18 cellular contexts compared by ENCODE assay signal in the genomic region with DNA sequence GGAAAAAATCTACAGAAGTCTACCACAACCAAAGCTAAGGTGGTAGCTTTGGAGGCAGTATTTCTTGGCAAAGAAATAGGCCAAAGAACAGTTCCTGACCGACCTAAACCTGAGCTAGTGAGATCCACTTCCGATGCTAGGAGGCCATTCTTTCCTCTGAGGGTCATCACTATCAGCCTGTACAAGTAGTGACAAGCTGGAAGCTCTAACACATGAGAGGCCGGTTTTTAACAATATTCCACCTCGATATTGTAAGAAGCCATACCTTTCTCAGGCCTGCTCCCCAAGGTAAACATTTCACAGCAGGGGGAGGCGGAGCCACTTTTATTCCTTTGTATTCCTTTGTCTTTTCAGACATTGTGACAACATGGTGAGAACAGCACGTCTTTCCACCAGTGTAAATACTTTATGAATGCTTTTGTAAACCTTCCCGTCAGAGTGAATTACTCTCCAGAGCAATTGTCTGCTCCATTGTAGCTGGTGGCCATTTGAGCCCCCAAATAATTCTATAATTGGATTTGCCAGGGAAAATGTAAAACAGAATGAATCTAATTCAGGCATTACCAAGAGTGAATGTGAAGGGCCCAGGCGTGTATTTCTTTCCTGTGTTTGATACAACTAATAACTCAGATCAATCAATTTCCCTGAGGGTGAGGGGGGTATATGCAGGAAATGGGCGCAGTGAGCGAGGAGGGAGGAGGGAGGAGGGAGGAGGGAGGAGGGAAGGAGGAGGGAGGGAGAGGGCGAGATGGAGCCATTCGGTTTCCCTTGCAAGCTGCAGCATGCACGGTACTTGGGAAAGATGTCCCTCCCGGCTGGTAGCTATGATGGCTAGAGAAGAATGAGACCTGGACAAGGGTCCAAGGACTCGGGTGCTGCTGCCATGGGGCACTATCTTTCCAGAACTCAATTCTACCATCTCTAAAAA.
A peak's percentile ranks its signal among the peaks of the same experiment; 100 is the strongest.
DNase-seq lines count a peak whose midpoint lies in the region; ATAC-seq and TF ChIP-seq lines count a peak whose summit lies in the region.
"Had no signal": no experiment of that assay in that cellular context is flagged by ENCODE, and none has a peak within 500 bp of the region (broad histone marks: within the 10 kb centered on the region; RNA-seq: fewer than 3 reads in every experiment).

No MANE protein-coding gene starts in this region.

- H3K4me3 Mint-ChIP-seq in T-cell = no peak overlapping the region
- H3K4me3 Mint-ChIP-seq: activated T-helper 17 cell treated with anti-CD3 and anti-CD28 coated beads, Interleukin-2, amount 50 U/mL, for 72 hours; nephron; stimulated activated memory B cell treated with anti-CD40 and anti-IgM and Interleukin-4, amounts not matched to agents 10 μg/mL and 1 μg/mL and 100 μg/mL, for 72 hours had no signal

- no peaks in the 10 kb centered on the region for H3K27me3 ChIP-seq in SK-N-SH (ENCODE audit: insufficient read depth)
- no peaks in the 10 kb centered on the region for H3K27me3 ChIP-seq in adrenal gland
- H3K27me3 ChIP-seq in right atrium auricular region = no peaks in the 10 kb centered on the region
- no peaks in the 10 kb centered on the region for H3K27me3 ChIP-seq in vagina
- H3K27me3 ChIP-seq: MG63, sigmoid colon had no signal

- no peak for ATAC-seq in SK-N-SH treated with all-trans-retinoic acid at 6 μM for 48 hours
- no peak for ATAC-seq in T-cell (replicated peaks in 1 of 4)
- ATAC-seq: activated T-helper 17 cell treated with anti-CD3 and anti-CD28 coated beads, Interleukin-2, amount 50 U/mL, for 72 hours; GM12878; stimulated activated memory B cell treated with anti-CD40 and anti-IgM and Interleukin-4, amounts not matched to agents 10 μg/mL and 1 μg/mL and 100 μg/mL, for 72 hours had no signal

- POLR2A ChIA-PET in SK-N-SH (lab: Yijun Ruan, JAX) = no interaction called here
- POLR2A ChIA-PET in T-cell (lab: Charles Lee) = no interaction called here

- no peak for TF ChIP-seq RAD21 in SK-N-SH (IDR thresholded peaks at IDR 0.05; ENCODE audit: low read length)

- peaks cover 0 to 45% of the 10 kb centered on the region in 2 experiments; a peak in 2 of 4 replicates for H3K4me1 ChIP-seq in SK-N-SH (ENCODE audit: control insufficient read depth in 1 of 2, insufficient read depth in 2 of 2, low read depth in 1 of 2, low read length in 1 of 2)
- H3K4me1 ChIP-seq in adrenal gland (replicated peaks in 1 of 2) = peaks cover 0 to 9% of the 10 kb centered on the region in 2 donors
- H3K4me1 ChIP-seq in right atrium auricular region = peaks cover 0 to 23% of the 10 kb centered on the region in 2 donors
- no peaks in the 10 kb centered on the region for H3K4me1 ChIP-seq in vagina

- H3K9me2 ChIP-seq in SK-N-SH = no peaks in the 10 kb centered on the region

- no peaks in the 10 kb centered on the region for H4K20me1 ChIP-seq in SK-N-SH (ENCODE audit: insufficient read depth)

- H3K9me3 ChIP-seq in SK-N-SH (no peaks in the 10 kb centered on the region), adrenal gland (replicated peaks in 1 of 3) (no peaks in the 10 kb centered on the region), right atrium auricular region (no peaks in the 10 kb centered on the region), vagina (no peaks in the 10 kb centered on the region)
- H3K9me3 ChIP-seq: MG63, sigmoid colon had no signal

- no peaks in the 10 kb centered on the region for H3K27me3 Mint-ChIP-seq in T-cell
- H3K27me3 Mint-ChIP-seq: activated T-helper 17 cell treated with anti-CD3 and anti-CD28 coated beads, Interleukin-2, amount 50 U/mL, for 72 hours; stimulated activated memory B cell treated with anti-CD40 and anti-IgM and Interleukin-4, amounts not matched to agents 10 μg/mL and 1 μg/mL and 100 μg/mL, for 72 hours had no signal

- H3K27ac ChIP-seq in SK-N-SH (ENCODE audit: low read depth in 2 of 2, low read length in 1 of 2) (peak overlapping the region in 1 of 2 experiments; percentile 60; a peak in 2 of 4 replicates), epithelial cell of prostate (peak overlapping the region; percentile 87), adrenal gland (no peak overlapping the region), right atrium auricular region (no peak overlapping the region), vagina (no peak overlapping the region)
- H3K27ac ChIP-seq: C4-2B had no signal

- no peaks in the 10 kb centered on the region for H3K9me3 Mint-ChIP-seq in T-cell
- H3K9me3 Mint-ChIP-seq: activated T-helper 17 cell treated with anti-CD3 and anti-CD28 coated beads, Interleukin-2, amount 50 U/mL, for 72 hours; nephron; stimulated activated memory B cell treated with anti-CD40 and anti-IgM and Interleukin-4, amounts not matched to agents 10 μg/mL and 1 μg/mL and 100 μg/mL, for 72 hours had no signal

- H3K79me2 ChIP-seq in SK-N-SH (ENCODE audit: insufficient read depth) = no peaks in the 10 kb centered on the region

- H3K4me2 ChIP-seq in SK-N-SH = no peak overlapping the region

- peaks cover 18 to 41% of the 10 kb centered on the region in 2 experiments for H3K36me3 ChIP-seq in SK-N-SH (replicated peaks in 1 of 2; ENCODE audit: control insufficient read depth in 1 of 2, insufficient read depth in 2 of 2, low read length in 1 of 2)
- H3K36me3 ChIP-seq in adrenal gland (replicated peaks in 1 of 2) = peaks cover 0 to 12% of the 10 kb centered on the region in 2 donors
- peaks cover 12% of the 10 kb centered on the region for H3K36me3 ChIP-seq in right atrium auricular region
- H3K36me3 ChIP-seq in vagina = peaks cover 3 to 48% of the 10 kb centered on the region in 2 donors

- no peak for TF ChIP-seq EP300 in SK-N-SH (IDR thresholded peaks at IDR 0.05; ENCODE audit: borderline replicate concordance in 1 of 2, low read depth in 1 of 2, low read length in 1 of 2)

- no peak overlapping the region for H3K27ac Mint-ChIP-seq in T-cell
- H3K27ac Mint-ChIP-seq: activated T-helper 17 cell treated with anti-CD3 and anti-CD28 coated beads, Interleukin-2, amount 50 U/mL, for 72 hours; stimulated activated memory B cell treated with anti-CD40 and anti-IgM and Interleukin-4, amounts not matched to agents 10 μg/mL and 1 μg/mL and 100 μg/mL, for 72 hours had no signal

- CTCF ChIA-PET in SK-N-SH (lab: Yijun Ruan, JAX) (interaction anchor here (0.9 to 2.9 kb wide), 4 partner anchors 9 to 87 kb away, joined by 3 to 9 read pairs (median 4); no protein-coding TSS in a partner anchor), T-cell (lab: Charles Lee) (no interaction called here)

- peaks cover 74% of the 10 kb centered on the region for H3K36me3 Mint-ChIP-seq in T-cell

- H3K9ac ChIP-seq in SK-N-SH = no peak overlapping the region

- peaks cover 0 to 11% (median 0%) of the 10 kb centered on the region in 3 donors for H3K4me1 Mint-ChIP-seq in T-cell

- intact Hi-C loops in adrenal gland (cut with DNase I) = no loop called here
- intact Hi-C loops in vagina (cut with DNase I) = no loop called here

- H3F3A ChIP-seq in SK-N-SH (replicated peaks; ENCODE audit: insufficient read depth) = no peaks in the 10 kb centered on the region

- 86% methylated on average over 15 of the region's 15 CpGs for WGBS in SK-N-SH (ENCODE audit: low lambda C conversion rate)
- WGBS in adrenal gland, 4 donors = 91 to 93% (median 92%) methylated on average over 15 of the region's 15 CpGs

- TF ChIP-seq CTCF in SK-N-SH (IDR thresholded peaks at IDR 0.05) (no peak), adrenal gland (IDR thresholded peaks at IDR 0.05) (no peak), right atrium auricular region (IDR thresholded peaks at IDR 0.05) (no peak), vagina (IDR thresholded peaks at IDR 0.05) (no peak)

- DNase-seq in SK-N-SH (peak; percentile 46), NCI-H345 (lab: John Stamatoyannopoulos, UW) (peak; percentile 94), epithelial cell of prostate (ENCODE audit: low read depth, low spot score) (no peak), adrenal gland (no peak), T-cell (no peak), right atrium auricular region (ENCODE audit: low spot score) (no peak), vagina (ENCODE audit: extremely low spot score in 2 of 2) (no peak)
- DNase-seq: 8988T, anterior cingulate cortex, MG63, SIG-M5, sigmoid colon had no signal

- H3K4me3 ChIP-seq in SK-N-SH (ENCODE audit: low read depth in 2 of 2, low read length in 1 of 2) (no peak overlapping the region), adrenal gland (no peak overlapping the region), right atrium auricular region (no peak overlapping the region), vagina (no peak overlapping the region)
- H3K4me3 ChIP-seq: GM12878, MG63, sigmoid colon had no signal

- TF ChIP-seq POLR2A in adrenal gland (IDR thresholded peaks at IDR 0.05) (no peak), vagina (IDR thresholded peaks at IDR 0.05) (no peak)

- no peak overlapping the region for H2AFZ ChIP-seq in SK-N-SH (ENCODE audit: low read depth)

TF ChIP-seq in SK-N-SH, 30 proteins besides CTCF, POLR2A, EP300 and RAD21 (continues in another document):
- TF ChIP-seq CHD2 (IDR thresholded peaks at IDR 0.05; ENCODE audit: low read length, partially characterized antibody) = no peak

TF ChIP-seq in SK-N-SH treated with all-trans-retinoic acid at 6 μM for 48 hours, 23 proteins besides CTCF, POLR2A, EP300 and RAD21 (continues in another document):
- TF ChIP-seq BACH2 (CRISPR knock-in tag; IDR thresholded peaks at IDR 0.05; ENCODE audit: borderline replicate concordance) = no peak
- no peak for TF ChIP-seq PPARA (CRISPR knock-in tag; IDR thresholded peaks at IDR 0.05; ENCODE audit: borderline replicate concordance)
- TF ChIP-seq ZNF8 (CRISPR knock-in tag; IDR thresholded peaks at IDR 0.05) = no peak
- TF ChIP-seq SNAI2 (CRISPR knock-in tag; IDR thresholded peaks at IDR 0.05) = no peak
- no peak for TF ChIP-seq ARNTL (CRISPR knock-in tag; IDR thresholded peaks at IDR 0.05; ENCODE audit: borderline replicate concordance, low read depth)
- TF ChIP-seq, protein P1, sequence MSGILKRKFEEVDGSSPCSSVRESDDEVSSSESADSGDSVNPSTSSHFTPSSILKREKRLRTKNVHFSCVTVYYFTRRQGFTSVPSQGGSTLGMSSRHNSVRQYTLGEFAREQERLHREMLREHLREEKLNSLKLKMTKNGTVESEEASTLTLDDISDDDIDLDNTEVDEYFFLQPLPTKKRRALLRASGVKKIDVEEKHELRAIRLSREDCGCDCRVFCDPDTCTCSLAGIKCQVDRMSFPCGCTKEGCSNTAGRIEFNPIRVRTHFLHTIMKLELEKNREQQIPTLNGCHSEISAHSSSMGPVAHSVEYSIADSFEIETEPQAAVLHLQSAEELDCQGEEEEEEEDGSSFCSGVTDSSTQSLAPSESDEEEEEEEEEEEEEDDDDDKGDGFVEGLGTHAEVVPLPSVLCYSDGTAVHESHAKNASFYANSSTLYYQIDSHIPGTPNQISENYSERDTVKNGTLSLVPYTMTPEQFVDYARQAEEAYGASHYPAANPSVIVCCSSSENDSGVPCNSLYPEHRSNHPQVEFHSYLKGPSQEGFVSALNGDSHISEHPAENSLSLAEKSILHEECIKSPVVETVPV (CRISPR knock-in tag; IDR thresholded peaks at IDR 0.05) = no peak
- TF ChIP-seq TCF4 (CRISPR knock-in tag; IDR thresholded peaks at IDR 0.05; ENCODE audit: borderline replicate concordance) = no peak
- no peak for TF ChIP-seq ZFP30 (CRISPR knock-in tag; IDR thresholded peaks at IDR 0.05)
- TF ChIP-seq RARB (CRISPR knock-in tag; IDR thresholded peaks at IDR 0.05) = no peak

Comparison
In these comparisons a context has a peak if more than half of its experiments do, and no peak if none do; other contexts are left out.
1. DNase-seq: peak in SK-N-SH (single experiment) and NCI-H345 (single experiment); none in epithelial cell of prostate (single experiment), adrenal gland (0 of 7), T-cell (0 of 34), right atrium auricular region (single experiment) and vagina (0 of 2).